1 cellular context compared by ENCODE assay signal in genomic region chr19:47430041-47430802, GRCh38.
TF ChIP-seq lines count a peak whose summit lies in the region.

No MANE protein-coding gene starts in this region.

TF ChIP-seq in HepG2, 621 proteins besides CTCF, POLR2A, EP300 and RAD21 (continued from another document and continues in another):
- TF ChIP-seq FOXP4 (CRISPR knock-in tag; IDR thresholded peaks at IDR 0.05) (no peak), NFRKB (IDR thresholded peaks at IDR 0.05) (no peak), CBX2 (IDR thresholded peaks at IDR 0.05; ENCODE audit: low read depth, low read length) (no peak), CBX2 (CRISPR knock-in tag; IDR thresholded peaks at IDR 0.05; ENCODE audit: low read depth) (peak; percentile 72; the same call in 1 of the 2 replicates), ZNF333 (CRISPR knock-in tag; IDR thresholded peaks at IDR 0.05; ENCODE audit: borderline replicate concordance) (peak; percentile 76; the same call in 1 of the 2 replicates), ADNP (CRISPR knock-in tag; IDR thresholded peaks at IDR 0.05) (no peak), PBX3 (CRISPR knock-in tag; IDR thresholded peaks at IDR 0.05; ENCODE audit: borderline replicate concordance) (no peak), ZNF891 (CRISPR knock-in tag; IDR thresholded peaks at IDR 0.05) (peak; percentile 37; the same call in 1 of the 2 replicates), NFAT5 (CRISPR knock-in tag; IDR thresholded peaks at IDR 0.05) (no peak; the same call in 1 of the 2 replicates), GATAD2A (CRISPR knock-in tag; IDR thresholded peaks at IDR 0.05) (0 out of 2 replicates have a peak, but pooled peaks have one; percentile 21), ZFX (CRISPR knock-in tag; IDR thresholded peaks at IDR 0.05; ENCODE audit: low read depth) (peak; percentile 87), U2AF1 (optimal IDR thresholded peaks at IDR 0.05; ENCODE audit: low read depth, low read length) (no peak), ZNF547 (CRISPR knock-in tag; IDR thresholded peaks at IDR 0.05) (peak; percentile 95), ZNF580 (CRISPR knock-in tag; IDR thresholded peaks at IDR 0.05; ENCODE audit: borderline replicate concordance, low read depth) (0 out of 2 replicates have a peak, but pooled peaks have one; percentile 24), ZNF639 (CRISPR knock-in tag; conservative IDR thresholded peaks at IDR 0.05) (0 out of 2 replicates have a peak, but pooled peaks have one; percentile 19), ZHX1 (CRISPR knock-in tag; IDR thresholded peaks at IDR 0.05; ENCODE audit: low read depth) (no peak), ZNF143 (CRISPR knock-in tag; IDR thresholded peaks at IDR 0.05) (peak; percentile 34; the same call in 1 of the 2 replicates), TEF (CRISPR knock-in tag; IDR thresholded peaks at IDR 0.05) (no peak), TFE3 (CRISPR knock-in tag; IDR thresholded peaks at IDR 0.05) (no peak), ZNF263 (CRISPR knock-in tag; IDR thresholded peaks at IDR 0.05) (0 out of 2 replicates have a peak, but pooled peaks have one; percentile 15), CREBL2 (CRISPR knock-in tag; IDR thresholded peaks at IDR 0.05; ENCODE audit: borderline replicate concordance) (peak; percentile 86; the same call in 1 of the 2 replicates), SPEN (CRISPR knock-in tag; IDR thresholded peaks at IDR 0.05; ENCODE audit: low read depth) (peak; percentile 75), TEAD3 (CRISPR knock-in tag; optimal IDR thresholded peaks at IDR 0.05; ENCODE audit: borderline replicate concordance) (peak; percentile 47), ZNF850 (CRISPR knock-in tag; conservative IDR thresholded peaks at IDR 0.05) (no peak), CSRNP1 (CRISPR knock-in tag; IDR thresholded peaks at IDR 0.05) (peak; percentile 56; the same call in 1 of the 2 replicates), ZNF691 (CRISPR knock-in tag; IDR thresholded peaks at IDR 0.05; ENCODE audit: borderline replicate concordance, low read depth) (peak; percentile 50; the same call in 1 of the 2 replicates), NR2F1 (CRISPR knock-in tag; IDR thresholded peaks at IDR 0.05) (no peak), ZNF496 (CRISPR knock-in tag; IDR thresholded peaks at IDR 0.05; ENCODE audit: insufficient replicate concordance) (no peak), ZNF501 (CRISPR knock-in tag; IDR thresholded peaks at IDR 0.05) (peak; percentile 52), SAP130 (CRISPR knock-in tag; IDR thresholded peaks at IDR 0.05; ENCODE audit: low read depth) (peak; percentile 37), FOXA1 (IDR thresholded peaks at IDR 0.05) (no peak), FOXA1 (CRISPR knock-in tag; IDR thresholded peaks at IDR 0.05) (0 out of 2 replicates have a peak, but pooled peaks have one; percentile 4), TFDP1 (CRISPR knock-in tag; IDR thresholded peaks at IDR 0.05; ENCODE audit: borderline replicate concordance) (peak; percentile 82; the same call in 1 of the 2 replicates), DRAP1 (CRISPR knock-in tag; IDR thresholded peaks at IDR 0.05) (0 out of 2 replicates have a peak, but pooled peaks have one; percentile 25), ZNF337 (CRISPR knock-in tag; IDR thresholded peaks at IDR 0.05; ENCODE audit: borderline replicate concordance, low read depth) (peak; percentile 39; the same call in 1 of the 2 replicates), ZNF746 (CRISPR knock-in tag; IDR thresholded peaks at IDR 0.05) (0 out of 2 replicates have a peak, but pooled peaks have one; percentile 32), BORCS8-MEF2B (CRISPR knock-in tag; IDR thresholded peaks at IDR 0.05) (peak; percentile 69; the same call in 1 of the 2 replicates), ZNF329 (CRISPR knock-in tag; IDR thresholded peaks at IDR 0.05; ENCODE audit: low read depth) (peak; percentile 56; the same call in 1 of the 2 replicates)
